Comparison of ENCODE assay signal across 1 cellular context in the genomic region with DNA sequence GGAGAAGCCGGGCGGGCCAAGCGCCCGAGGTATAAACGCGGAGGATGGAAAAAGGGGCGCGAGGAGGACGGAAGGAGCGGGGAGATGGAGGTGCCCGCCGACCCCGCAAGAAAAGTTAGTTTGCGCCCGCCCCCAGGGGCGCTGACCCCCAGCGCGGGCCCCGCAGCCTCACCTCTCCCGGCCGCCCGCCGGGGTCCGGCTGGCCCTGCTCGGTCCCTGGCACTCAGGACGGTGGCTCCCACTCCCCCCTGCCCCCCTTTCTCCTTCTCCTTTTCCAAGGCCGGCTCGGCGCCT.
TF ChIP-seq lines count a peak whose summit lies in the region.

No MANE protein-coding gene starts in this region.

TF ChIP-seq in HEK293, 187 proteins besides CTCF, POLR2A, EP300 and RAD21 (continued from another document):
- TF ChIP-seq, protein P1, sequence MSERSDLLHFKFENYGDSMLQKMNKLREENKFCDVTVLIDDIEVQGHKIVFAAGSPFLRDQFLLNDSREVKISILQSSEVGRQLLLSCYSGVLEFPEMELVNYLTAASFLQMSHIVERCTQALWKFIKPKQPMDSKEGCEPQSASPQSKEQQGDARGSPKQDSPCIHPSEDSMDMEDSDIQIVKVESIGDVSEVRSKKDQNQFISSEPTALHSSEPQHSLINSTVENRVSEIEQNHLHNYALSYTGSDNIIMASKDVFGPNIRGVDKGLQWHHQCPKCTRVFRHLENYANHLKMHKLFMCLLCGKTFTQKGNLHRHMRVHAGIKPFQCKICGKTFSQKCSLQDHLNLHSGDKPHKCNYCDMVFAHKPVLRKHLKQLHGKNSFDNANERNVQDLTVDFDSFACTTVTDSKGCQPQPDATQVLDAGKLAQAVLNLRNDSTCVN (tag by site-specific recombination; optimal IDR thresholded peaks at IDR 0.05): no peak
- TF ChIP-seq, protein P2, sequence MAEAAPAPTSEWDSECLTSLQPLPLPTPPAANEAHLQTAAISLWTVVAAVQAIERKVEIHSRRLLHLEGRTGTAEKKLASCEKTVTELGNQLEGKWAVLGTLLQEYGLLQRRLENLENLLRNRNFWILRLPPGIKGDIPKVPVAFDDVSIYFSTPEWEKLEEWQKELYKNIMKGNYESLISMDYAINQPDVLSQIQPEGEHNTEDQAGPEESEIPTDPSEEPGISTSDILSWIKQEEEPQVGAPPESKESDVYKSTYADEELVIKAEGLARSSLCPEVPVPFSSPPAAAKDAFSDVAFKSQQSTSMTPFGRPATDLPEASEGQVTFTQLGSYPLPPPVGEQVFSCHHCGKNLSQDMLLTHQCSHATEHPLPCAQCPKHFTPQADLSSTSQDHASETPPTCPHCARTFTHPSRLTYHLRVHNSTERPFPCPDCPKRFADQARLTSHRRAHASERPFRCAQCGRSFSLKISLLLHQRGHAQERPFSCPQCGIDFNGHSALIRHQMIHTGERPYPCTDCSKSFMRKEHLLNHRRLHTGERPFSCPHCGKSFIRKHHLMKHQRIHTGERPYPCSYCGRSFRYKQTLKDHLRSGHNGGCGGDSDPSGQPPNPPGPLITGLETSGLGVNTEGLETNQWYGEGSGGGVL (tag by site-specific recombination; IDR thresholded peaks at IDR 0.05): peak; percentile 64
- TF ChIP-seq MZF1 (tag by site-specific recombination; IDR thresholded peaks at IDR 0.05; ENCODE audit: borderline replicate concordance): no peak
- TF ChIP-seq ZNF555 (tag by site-specific recombination; conservative IDR thresholded peaks at IDR 0.05): no peak
- peak; percentile 88 for TF ChIP-seq ZNF366 (tag by site-specific recombination; conservative IDR thresholded peaks at IDR 0.05)
- TF ChIP-seq ZNF621 (tag by site-specific recombination; IDR thresholded peaks at IDR 0.05): no peak
- TF ChIP-seq KLF1 (tag by site-specific recombination; IDR thresholded peaks at IDR 0.05): no peak
- TF ChIP-seq, protein P3, sequence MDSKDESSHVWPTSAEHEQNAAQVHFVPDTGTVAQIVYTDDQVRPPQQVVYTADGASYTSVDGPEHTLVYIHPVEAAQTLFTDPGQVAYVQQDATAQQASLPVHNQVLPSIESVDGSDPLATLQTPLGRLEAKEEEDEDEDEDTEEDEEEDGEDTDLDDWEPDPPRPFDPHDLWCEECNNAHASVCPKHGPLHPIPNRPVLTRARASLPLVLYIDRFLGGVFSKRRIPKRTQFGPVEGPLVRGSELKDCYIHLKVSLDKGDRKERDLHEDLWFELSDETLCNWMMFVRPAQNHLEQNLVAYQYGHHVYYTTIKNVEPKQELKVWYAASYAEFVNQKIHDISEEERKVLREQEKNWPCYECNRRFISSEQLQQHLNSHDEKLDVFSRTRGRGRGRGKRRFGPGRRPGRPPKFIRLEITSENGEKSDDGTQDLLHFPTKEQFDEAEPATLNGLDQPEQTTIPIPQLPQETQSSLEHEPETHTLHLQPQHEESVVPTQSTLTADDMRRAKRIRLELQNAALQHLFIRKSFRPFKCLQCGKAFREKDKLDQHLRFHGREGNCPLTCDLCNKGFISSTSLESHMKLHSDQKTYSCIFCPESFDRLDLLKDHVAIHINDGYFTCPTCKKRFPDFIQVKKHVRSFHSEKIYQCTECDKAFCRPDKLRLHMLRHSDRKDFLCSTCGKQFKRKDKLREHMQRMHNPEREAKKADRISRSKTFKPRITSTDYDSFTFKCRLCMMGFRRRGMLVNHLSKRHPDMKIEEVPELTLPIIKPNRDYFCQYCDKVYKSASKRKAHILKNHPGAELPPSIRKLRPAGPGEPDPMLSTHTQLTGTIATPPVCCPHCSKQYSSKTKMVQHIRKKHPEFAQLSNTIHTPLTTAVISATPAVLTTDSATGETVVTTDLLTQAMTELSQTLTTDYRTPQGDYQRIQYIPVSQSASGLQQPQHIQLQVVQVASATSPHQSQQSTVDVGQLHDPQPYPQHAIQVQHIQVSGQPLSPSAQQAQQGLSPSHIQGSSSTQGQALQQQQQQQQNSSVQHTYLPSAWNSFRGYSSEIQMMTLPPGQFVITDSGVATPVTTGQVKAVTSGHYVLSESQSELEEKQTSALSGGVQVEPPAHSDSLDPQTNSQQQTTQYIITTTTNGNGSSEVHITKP (tag by site-specific recombination; IDR thresholded peaks at IDR 0.05): peak; percentile 95
- TF ChIP-seq ZNF112 (tag by site-specific recombination; IDR thresholded peaks at IDR 0.05): no peak
- no peak for TF ChIP-seq ZNF777 (tag by site-specific recombination; IDR thresholded peaks at IDR 0.05; ENCODE audit: borderline replicate concordance)
- TF ChIP-seq, protein P4, sequence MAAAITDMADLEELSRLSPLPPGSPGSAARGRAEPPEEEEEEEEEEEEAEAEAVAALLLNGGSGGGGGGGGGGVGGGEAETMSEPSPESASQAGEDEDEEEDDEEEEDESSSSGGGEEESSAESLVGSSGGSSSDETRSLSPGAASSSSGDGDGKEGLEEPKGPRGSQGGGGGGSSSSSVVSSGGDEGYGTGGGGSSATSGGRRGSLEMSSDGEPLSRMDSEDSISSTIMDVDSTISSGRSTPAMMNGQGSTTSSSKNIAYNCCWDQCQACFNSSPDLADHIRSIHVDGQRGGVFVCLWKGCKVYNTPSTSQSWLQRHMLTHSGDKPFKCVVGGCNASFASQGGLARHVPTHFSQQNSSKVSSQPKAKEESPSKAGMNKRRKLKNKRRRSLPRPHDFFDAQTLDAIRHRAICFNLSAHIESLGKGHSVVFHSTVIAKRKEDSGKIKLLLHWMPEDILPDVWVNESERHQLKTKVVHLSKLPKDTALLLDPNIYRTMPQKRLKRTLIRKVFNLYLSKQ (tag by site-specific recombination; IDR thresholded peaks at IDR 0.05; ENCODE audit: borderline replicate concordance): no peak
- TF ChIP-seq, protein P5, sequence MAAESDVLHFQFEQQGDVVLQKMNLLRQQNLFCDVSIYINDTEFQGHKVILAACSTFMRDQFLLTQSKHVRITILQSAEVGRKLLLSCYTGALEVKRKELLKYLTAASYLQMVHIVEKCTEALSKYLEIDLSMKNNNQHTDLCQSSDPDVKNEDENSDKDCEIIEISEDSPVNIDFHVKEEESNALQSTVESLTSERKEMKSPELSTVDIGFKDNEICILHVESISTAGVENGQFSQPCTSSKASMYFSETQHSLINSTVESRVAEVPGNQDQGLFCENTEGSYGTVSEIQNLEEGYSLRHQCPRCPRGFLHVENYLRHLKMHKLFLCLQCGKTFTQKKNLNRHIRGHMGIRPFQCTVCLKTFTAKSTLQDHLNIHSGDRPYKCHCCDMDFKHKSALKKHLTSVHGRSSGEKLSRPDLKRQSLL (tag by site-specific recombination; IDR thresholded peaks at IDR 0.05): no peak; the same call in 1 of the 2 replicates
- 0 out of 2 replicates have a peak, but pooled peaks have one; percentile 19 for TF ChIP-seq ZNF10 (tag by site-specific recombination; IDR thresholded peaks at IDR 0.05)
- TF ChIP-seq ZFP37 (tag by site-specific recombination; IDR thresholded peaks at IDR 0.05): 0 out of 2 replicates have a peak, but pooled peaks have one; percentile 20
- no peak for TF ChIP-seq ZNF76 (tag by site-specific recombination; IDR thresholded peaks at IDR 0.05; ENCODE audit: borderline replicate concordance, low read depth)
- no peak for TF ChIP-seq ZNF121 (tag by site-specific recombination; IDR thresholded peaks at IDR 0.05)
- TF ChIP-seq ZNF354C (tag by site-specific recombination; IDR thresholded peaks at IDR 0.05; ENCODE audit: borderline replicate concordance, low read depth): no peak
